Comparison of ENCODE assay signal across 27 cellular contexts in the genomic region with DNA sequence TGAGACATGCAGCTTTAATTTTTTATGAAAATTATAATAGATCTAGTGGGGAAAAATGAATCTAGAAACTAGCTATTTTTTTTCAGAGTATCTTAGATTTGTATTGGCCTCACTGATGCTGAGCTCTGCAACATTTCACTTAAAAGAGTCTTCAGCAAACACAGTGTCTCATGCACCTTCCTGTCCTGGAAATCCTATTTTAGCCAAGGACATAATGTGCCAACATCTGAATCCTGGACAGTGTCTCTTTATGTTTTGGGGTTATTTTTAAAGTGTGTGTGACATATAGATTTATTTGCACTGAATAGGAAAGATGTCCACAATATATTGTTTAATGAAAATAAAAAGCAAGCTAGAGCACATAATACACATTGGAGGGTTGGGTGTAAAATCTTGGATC.
"Had no signal": no experiment of that assay in that cellular context is flagged by ENCODE, and none has a peak within 500 bp of the region (broad histone marks: within the 10 kb centered on the region; RNA-seq: fewer than 3 reads in every experiment).

No MANE protein-coding gene starts in this region.

- H3K36me3 ChIP-seq: left ventricle myocardium inferior, neural progenitor cell, neutrophil, right atrium auricular region, right lobe of liver, tibial nerve, upper lobe of left lung, vagina had no signal

- H2AFZ ChIP-seq: neural progenitor cell, parathyroid adenoma had no signal

- H3K4me2 ChIP-seq: neural progenitor cell had no signal

- H3K4me3 Mint-ChIP-seq: mesothelial cell of epicardium; naive B cell; natural killer cell; nephron progenitor cell; neural progenitor cell; stimulated activated effector memory CD8-positive, alpha-beta T cell treated with anti-CD3 and anti-CD28 coated beads, Interleukin-12 subunit alpha, Interleukin-12 subunit beta, amount 100 ng/mL, for 72 hours; stimulated activated naive CD8-positive, alpha-beta T cell treated with anti-CD3 and anti-CD28 coated beads, Interleukin-15, Interleukin-2, amounts not matched to agents 100 ng/mL and 50 ng/mL, for 24 hours had no signal

- H3K27ac ChIP-seq: left ventricle myocardium inferior, neural progenitor cell, neutrophil, parathyroid adenoma, psoas muscle, right atrium auricular region, right lobe of liver, skin epidermis, tibial nerve, upper lobe of left lung, vagina had no signal

- H3K4me1 ChIP-seq: left ventricle myocardium inferior, parathyroid adenoma, psoas muscle, right atrium auricular region had no signal

- H3K9me3 ChIP-seq: left ventricle myocardium inferior, neutrophil, psoas muscle, right atrium auricular region, right lobe of liver, tibial nerve, upper lobe of left lung, vagina had no signal

- H3K9me3 Mint-ChIP-seq: natural killer cell; nephron progenitor cell; neural progenitor cell; stimulated activated effector memory CD8-positive, alpha-beta T cell treated with anti-CD3 and anti-CD28 coated beads, Interleukin-12 subunit alpha, Interleukin-12 subunit beta, amount 100 ng/mL, for 72 hours; stimulated activated naive CD8-positive, alpha-beta T cell treated with anti-CD3 and anti-CD28 coated beads, Interleukin-15, Interleukin-2, amounts not matched to agents 100 ng/mL and 50 ng/mL, for 24 hours had no signal

- H3K27me3 ChIP-seq: neural progenitor cell, neutrophil, right atrium auricular region, right lobe of liver, tibial nerve, upper lobe of left lung, vagina had no signal

- H3K4me3 ChIP-seq: left ventricle myocardium inferior, lung, neural progenitor cell, psoas muscle, right atrium auricular region, right lobe of liver, skin epidermis, tibial nerve, upper lobe of left lung, vagina had no signal

- H3K4me1 Mint-ChIP-seq: naive B cell, natural killer cell had no signal

- H3K79me2 ChIP-seq: parathyroid adenoma had no signal

- H3K36me3 Mint-ChIP-seq: naive B cell; natural killer cell; neural progenitor cell; stimulated activated effector memory CD8-positive, alpha-beta T cell treated with anti-CD3 and anti-CD28 coated beads, Interleukin-12 subunit alpha, Interleukin-12 subunit beta, amount 100 ng/mL, for 72 hours had no signal

- DNase-seq: islet precursor cell; left ventricle myocardium inferior; mesendoderm; naive B cell; natural killer cell; nephron progenitor cell; occipital lobe; psoas muscle; right lobe of liver; stimulated activated CD4-positive, alpha-beta T cell treated with anti-CD3 and anti-CD28 coated beads, Interleukin-12 subunit alpha, Interleukin-12 subunit beta, amount 100 ng/mL, for 4 hours; stimulated activated CD4-positive, alpha-beta T cell treated with anti-CD3 and anti-CD28 coated beads, Interleukin-15, amount 100 ng/mL, for 24 hours; stimulated activated CD4-positive, alpha-beta T cell treated with anti-CD3 and anti-CD28 coated beads, Interleukin-2, amount 100 ng/mL, for 24 hours; stimulated activated CD4-positive, alpha-beta T cell treated with anti-CD3 and anti-CD28 coated beads, Interleukin-4, amount 100 ng/mL, for 1 hour; stimulated activated naive CD4-positive, alpha-beta T cell; substantia nigra; upper lobe of left lung had no signal

- ATAC-seq: natural killer cell, psoas muscle, right lobe of liver had no signal

- H3K27ac Mint-ChIP-seq: mesothelial cell of epicardium; naive B cell; natural killer cell; nephron progenitor cell; neural progenitor cell; stimulated activated effector memory CD8-positive, alpha-beta T cell treated with anti-CD3 and anti-CD28 coated beads, Interleukin-12 subunit alpha, Interleukin-12 subunit beta, amount 100 ng/mL, for 72 hours; stimulated activated naive CD8-positive, alpha-beta T cell treated with anti-CD3 and anti-CD28 coated beads, Interleukin-15, Interleukin-2, amounts not matched to agents 100 ng/mL and 50 ng/mL, for 24 hours had no signal
